In the genomic region with DNA sequence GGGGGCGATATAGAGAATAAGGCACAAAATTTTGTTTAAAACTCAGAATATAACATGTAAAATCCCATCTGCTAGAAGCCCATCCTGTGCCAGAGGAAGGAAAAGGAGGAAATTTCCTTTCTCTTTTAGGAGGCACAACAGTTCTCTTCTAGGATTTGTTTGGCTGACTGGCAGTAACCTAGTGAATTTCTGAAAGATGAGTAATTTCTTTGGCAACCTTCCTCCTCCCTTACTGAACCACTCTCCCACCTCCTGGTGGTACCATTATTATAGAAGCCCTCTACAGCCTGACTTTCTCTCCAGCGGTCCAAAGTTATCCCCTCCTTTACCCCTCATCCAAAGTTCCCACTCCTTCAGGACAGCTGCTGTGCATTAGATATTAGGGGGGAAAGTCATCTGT, we compare ENCODE assay signal across 15 cellular contexts. TPM values are rescaled to one million over a fixed set of nuclear protein-coding genes. Genes with fewer than 3 reads are reported as not detected.
DNase-seq lines count a peak whose midpoint lies in the region; ATAC-seq and TF ChIP-seq lines count a peak whose summit lies in the region.
"Had no signal": no experiment of that assay in that cellular context is flagged by ENCODE, and none has a peak within 500 bp of the region (broad histone marks: within the 10 kb centered on the region; RNA-seq: fewer than 3 reads in every experiment).

No MANE protein-coding gene starts in this region.

- peak; percentile 15 for TF ChIP-seq CTCF in AG09309 (IDR thresholded peaks at IDR 0.05; ENCODE audit: control insufficient read depth, insufficient read depth, low read depth, low read length, missing control alignments)
- peak; percentile 14 for TF ChIP-seq CTCF in astrocyte of the spinal cord (IDR thresholded peaks at IDR 0.05; ENCODE audit: low read depth, low read length)
- TF ChIP-seq CTCF in colonic mucosa (IDR thresholded peaks at IDR 0.05) = no peak

- H3K9me3 ChIP-seq in colonic mucosa = no peaks in the 10 kb centered on the region
- H3K9me3 ChIP-seq: neutrophil had no signal

- in situ Hi-C loops in astrocyte of the spinal cord (cut with HindIII; ENCODE audit: low sequenced_read_pairs) = no loop called here

- H3K9ac ChIP-seq in colonic mucosa (ENCODE audit: low read depth in 2 of 2, low read length in 2 of 2) = no peak overlapping the region
- H3K9ac ChIP-seq: KMS-11 had no signal

- H3K27me3 ChIP-seq in colonic mucosa = no peaks in the 10 kb centered on the region
- H3K27me3 ChIP-seq: neutrophil had no signal

- no peaks in the 10 kb centered on the region for H3K4me1 ChIP-seq in colonic mucosa

- intact Hi-C loops in colonic mucosa (cut with DNase I) = loop anchor here (10.0 kb wide), 1 partner anchor 307 kb away; a partner anchor contains a TSS

- H3K36me3 ChIP-seq in colonic mucosa = no peaks in the 10 kb centered on the region
- H3K36me3 ChIP-seq: neutrophil had no signal

- no peak overlapping the region for H3K27ac ChIP-seq in colonic mucosa
- H3K27ac ChIP-seq: KMS-11, neutrophil had no signal

- DNase-seq in AG09309 (ENCODE audit: low read depth) (no peak), HT1080 (ENCODE audit: low read depth) (peak; percentile 84), astrocyte of the spinal cord (ENCODE audit: low read depth, low spot score) (peak; percentile 64), kidney glomerular epithelial cell (lab: John Stamatoyannopoulos, UW) (peak; percentile 80), colonic mucosa (no peak), anterior cingulate cortex (lab: John Stamatoyannopoulos, UW) (no peak)
- DNase-seq: activated CD8-positive, alpha-beta memory T cell treated with anti-CD3 and anti-CD28 coated beads, Interleukin-2, amount 10 ng/mL, durations not matched to agents 7 days and 5 days; activated naive CD8-positive, alpha-beta T cell treated with anti-CD3 and anti-CD28 coated beads, Interleukin-2, amount 50 U/mL, for 24 hours; CD8-positive, alpha-beta T cell; H7; RPMI8226 had no signal

- no peak overlapping the region for H3K4me3 ChIP-seq in AG09309 (ENCODE audit: control insufficient read depth, low read depth, low read length)
- no peak overlapping the region for H3K4me3 ChIP-seq in astrocyte of the spinal cord (ENCODE audit: low read depth, low read length)
- no peak overlapping the region for H3K4me3 ChIP-seq in colonic mucosa

- ATAC-seq in GM19328 (IDR thresholded peaks at IDR 0.05; ENCODE audit: unreplicated experiment) = no peak
- ATAC-seq in HG02884 (IDR thresholded peaks at IDR 0.05; ENCODE audit: unreplicated experiment) = no peak
- ATAC-seq: activated CD8-positive, alpha-beta memory T cell treated with anti-CD3 and anti-CD28 coated beads, Interleukin-2, amount 10 ng/mL, durations not matched to agents 7 days and 5 days; activated naive CD8-positive, alpha-beta T cell treated with anti-CD3 and anti-CD28 coated beads, Interleukin-2, amount 50 U/mL, for 24 hours; CD8-positive, alpha-beta T cell had no signal

RNA-seq across cellular contexts. Expression of a gene that starts 18.3 kb away (rescaled TPM):
- total RNA-seq in HT1080 (2014; rRNA removed; shearing (Covaris generic)) = 54.3 and 62.7 TPM in 2 replicates
- 75.0 and 85.5 TPM in 2 replicates for polyA plus RNA-seq in HT1080 (2015; cell fraction: cytosol; rRNA removed)
- polyA plus RNA-seq in HT1080 (2015; cell fraction: nucleus; rRNA removed) = 31.8 and 37.8 TPM in 2 replicates
- 10 to 100 TPM; 27.8 to 31.6 TPM for total RNA-seq in colonic mucosa

Comparison
In these comparisons a context has a peak if more than half of its experiments do, and no peak if none do; other contexts are left out.
1. DNase-seq: peak in HT1080 (single experiment), astrocyte of the spinal cord (single experiment) and kidney glomerular epithelial cell (single experiment); none in AG09309 (single experiment), colonic mucosa (single experiment) and anterior cingulate cortex (0 of 58).